In genomic region chr10:79836891-79837290, GRCh38 we compare ENCODE assay signal across 6 cellular contexts. TPM values are rescaled to one million over a fixed set of nuclear protein-coding genes. Genes with fewer than 3 reads are reported as not detected.
"Had no signal": no experiment of that assay in that cellular context is flagged by ENCODE, and none has a peak within 500 bp of the region (broad histone marks: within the 10 kb centered on the region; RNA-seq: fewer than 3 reads in every experiment).

No MANE protein-coding gene starts in this region.

RNA-seq across cellular contexts. Expression of gene NUTM2E, which starts 10.4 kb away (rescaled TPM):
- total RNA-seq: GM23248, H4, HFFc6, HT1080 had no signal
- polyA plus RNA-seq: GM23248, HepG2, IgD-negative memory B cell had no signal
